ENCODE assay signal across 9 cellular contexts in the genomic region with DNA sequence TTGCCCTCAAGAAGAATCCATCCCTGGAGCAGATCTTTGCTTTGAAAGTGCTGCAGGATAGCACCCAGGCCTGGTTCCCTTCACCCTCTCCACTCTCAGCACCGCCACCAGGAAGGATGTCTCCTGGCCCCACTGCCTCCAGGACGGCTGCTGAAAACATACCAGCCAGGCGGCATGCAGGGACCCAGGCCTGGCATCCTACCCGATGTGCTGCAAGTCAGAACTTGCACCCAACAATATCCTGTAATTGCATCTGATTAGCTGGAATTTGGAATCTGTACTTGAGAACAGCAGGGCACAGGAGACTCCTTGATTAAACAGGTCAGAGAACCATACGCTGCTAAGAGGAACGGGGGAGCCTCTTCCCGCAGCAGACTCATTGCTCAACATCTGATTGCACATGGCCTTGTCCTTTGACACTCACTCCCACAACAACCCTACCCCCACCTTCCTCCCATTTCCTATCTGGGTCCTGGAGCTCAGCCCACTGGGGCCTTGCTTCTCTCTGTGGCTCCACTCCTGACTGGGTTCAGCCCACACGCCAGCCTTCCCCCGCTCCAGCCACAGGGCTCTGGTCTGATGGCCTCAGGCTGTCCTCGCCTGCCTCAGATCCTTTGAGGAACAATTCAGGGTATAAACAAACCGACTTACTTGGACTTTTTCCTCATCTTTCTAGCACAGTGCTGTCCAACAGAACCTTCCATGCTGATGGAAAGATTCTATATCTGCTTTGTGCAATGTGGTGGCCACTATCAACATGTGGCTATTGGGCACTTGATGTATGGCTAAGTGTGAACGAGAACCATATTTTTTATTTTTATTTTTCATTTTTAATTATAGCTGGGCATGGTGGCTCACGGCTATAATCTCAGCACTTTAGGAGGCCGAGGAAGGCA.
DNase-seq lines count a peak whose midpoint lies in the region; ATAC-seq and TF ChIP-seq lines count a peak whose summit lies in the region.
"Had no signal": no experiment of that assay in that cellular context is flagged by ENCODE, and none has a peak within 500 bp of the region (broad histone marks: within the 10 kb centered on the region; RNA-seq: fewer than 3 reads in every experiment).

No MANE protein-coding gene starts in this region.

- peak; percentile 59 for DNase-seq in AG08395 (ENCODE audit: low spot score)
- peak; percentile 96 for DNase-seq in NCI-H1105 treated with DMSO at 0.1 percent for 48 hours (lab: John Stamatoyannopoulos, UW)
- DNase-seq in cardiac fibroblast (ENCODE audit: low read depth in 2 of 2), result peak; percentile 71 to 98
- peak; percentile 88 for DNase-seq in medulla oblongata (ENCODE audit: extremely low spot score)
- DNase-seq in occipital lobe (lab: John Stamatoyannopoulos, UW), result no peak
- DNase-seq in GM20000 (ENCODE audit: low spot score), result no peak
- no peak for DNase-seq in ecto neural progenitor cell (ENCODE audit: low spot score)
- DNase-seq: CD4-positive, alpha-beta T cell had no signal

- no peak overlapping the region for H3K4me3 ChIP-seq in cardiac fibroblast (replicated peaks in 1 of 2; ENCODE audit: low read depth in 2 of 2, low read length in 2 of 2)

- no peak for ATAC-seq in GM21423 (IDR thresholded peaks at IDR 0.05; ENCODE audit: unreplicated experiment)

- TF ChIP-seq CTCF in cardiac fibroblast (IDR thresholded peaks at IDR 0.05; ENCODE audit: low read depth, low read length) (no peak), GM20000 (IDR thresholded peaks at IDR 0.05; ENCODE audit: extremely low read depth, missing control alignments) (no peak)

Comparison
In these comparisons a context has a peak if more than half of its experiments do, and no peak if none do; other contexts are left out.
1. DNase-seq: peak in AG08395 (single experiment), NCI-H1105 treated with DMSO at 0.1 percent for 48 hours (single experiment), cardiac fibroblast (2 of 2) and medulla oblongata (single experiment); none in occipital lobe (single experiment), GM20000 (single experiment) and ecto neural progenitor cell (single experiment).